7 cellular contexts compared by ENCODE assay signal in genomic region chr3:56952846-56953245, GRCh38.
"Had no signal": no experiment of that assay in that cellular context is flagged by ENCODE, and none has a peak within 500 bp of the region (broad histone marks: within the 10 kb centered on the region; RNA-seq: fewer than 3 reads in every experiment).

No MANE protein-coding gene starts in this region.

- H3K27ac ChIP-seq: GM23248 had no signal

- H3K4me1 ChIP-seq: HAP-1 had no signal

- ATAC-seq: HCT116 had no signal

- DNase-seq: GM23248, GOT3, H7, HFFc6, IMR-90 had no signal

- H3K36me3 ChIP-seq: HAP-1 had no signal

- H3K9me3 ChIP-seq: HAP-1 had no signal

- H3K9ac ChIP-seq: GM23248 had no signal

- H3K4me3 ChIP-seq: GM23248, HAP-1 had no signal
